Comparison of ENCODE assay signal across 9 cellular contexts in genomic region chr7:24911213-24911603, GRCh38.
DNase-seq lines count a peak whose midpoint lies in the region; ATAC-seq and TF ChIP-seq lines count a peak whose summit lies in the region.
"Had no signal": no experiment of that assay in that cellular context is flagged by ENCODE, and none has a peak within 500 bp of the region (broad histone marks: within the 10 kb centered on the region; RNA-seq: fewer than 3 reads in every experiment).

No MANE protein-coding gene starts in this region.

- intact Hi-C loops in vagina (cut with DNase I), result no loop called here

- H3K27me3 ChIP-seq in vagina, result no peaks in the 10 kb centered on the region
- H3K27me3 ChIP-seq in BE2C, result no peaks in the 10 kb centered on the region

- ATAC-seq in GM18861 (IDR thresholded peaks at IDR 0.05; ENCODE audit: unreplicated experiment), result peak; percentile 42
- ATAC-seq in HG03565 (IDR thresholded peaks at IDR 0.05; ENCODE audit: unreplicated experiment), result peak; percentile 37
- no peak for ATAC-seq in HG02884 (IDR thresholded peaks at IDR 0.05; ENCODE audit: unreplicated experiment)
- ATAC-seq: WTC11 had no signal

- no peak overlapping the region for H3K4me3 ChIP-seq in vagina
- no peak overlapping the region for H3K4me3 ChIP-seq in BE2C (ENCODE audit: low read depth, low read length)

- peak; percentile 11 for DNase-seq in CD1c-positive myeloid dendritic cell (ENCODE audit: extremely low spot score)
- DNase-seq in activated gamma-delta T cell treated with anti-CD3 and anti-CD28 coated beads, Interleukin-2, amount 50 U/mL, for 16 hours (ENCODE audit: low read depth), result peak; percentile 17
- no peak for DNase-seq in vagina (ENCODE audit: extremely low spot score in 2 of 2)
- no peak for DNase-seq in dedifferentiated amniotic fluid mesenchymal stem cell (ENCODE audit: extremely low spot score)
- DNase-seq in BE2C, result no peak

- no peaks in the 10 kb centered on the region for H3K9me3 ChIP-seq in vagina
- H3K9me3 ChIP-seq in BE2C, result no peaks in the 10 kb centered on the region

- H3K4me1 ChIP-seq in vagina, result peaks cover 29% of the 10 kb centered on the region
- peaks cover 57% of the 10 kb centered on the region for H3K4me1 ChIP-seq in BE2C

- TF ChIP-seq CTCF in vagina (IDR thresholded peaks at IDR 0.05) (no peak), BE2C (IDR thresholded peaks at IDR 0.05; ENCODE audit: low read depth, low read length) (no peak)

- H3K27ac ChIP-seq in vagina, result no peak overlapping the region

- H3K36me3 ChIP-seq in vagina, result no peaks in the 10 kb centered on the region
- H3K36me3 ChIP-seq in BE2C, result peaks cover 3% of the 10 kb centered on the region; the same call in 1 of the 2 replicates

- TF ChIP-seq POLR2A in vagina (IDR thresholded peaks at IDR 0.05), result no peak

Comparison
In these comparisons a context has a peak if more than half of its experiments do, and no peak if none do; other contexts are left out.
1. DNase-seq: peak in CD1c-positive myeloid dendritic cell (single experiment) and activated gamma-delta T cell treated with anti-CD3 and anti-CD28 coated beads, Interleukin-2, amount 50 U/mL, for 16 hours (single experiment); none in vagina (0 of 2), dedifferentiated amniotic fluid mesenchymal stem cell (single experiment) and BE2C (single experiment).